ENCODE assay signal across 29 cellular contexts in the genomic region with DNA sequence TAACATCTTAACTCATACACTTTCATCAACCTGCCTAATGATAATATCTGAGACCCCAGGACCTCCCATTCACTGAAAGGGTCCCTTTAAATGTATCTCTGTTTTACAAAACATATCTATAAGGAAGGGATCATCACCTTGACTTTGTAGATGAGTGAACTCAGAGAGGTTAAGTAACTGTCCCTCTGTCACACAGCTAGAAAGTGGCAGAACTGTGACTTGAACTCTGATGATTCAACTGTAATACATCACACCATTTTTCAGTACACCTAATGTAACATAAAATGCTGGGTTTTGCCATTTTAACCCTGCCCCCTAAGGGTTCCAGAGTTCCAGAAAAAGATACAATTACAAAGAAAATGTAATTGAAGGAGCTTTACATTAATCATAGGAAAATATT.
"Had no signal": no experiment of that assay in that cellular context is flagged by ENCODE, and none has a peak within 500 bp of the region (broad histone marks: within the 10 kb centered on the region; RNA-seq: fewer than 3 reads in every experiment).

No MANE protein-coding gene starts in this region.

- H3K27ac Mint-ChIP-seq: progenitor cell of endocrine pancreas; stimulated activated effector memory CD8-positive, alpha-beta T cell treated with anti-CD3 and anti-CD28 coated beads, Interleukin-12 subunit alpha, Interleukin-12 subunit beta, amount 100 ng/mL, for 72 hours; type B pancreatic cell had no signal

- H3K4me3 Mint-ChIP-seq: naive thymus-derived CD8-positive, alpha-beta T cell; natural killer cell treated with Interleukin-12 subunit alpha and Interleukin-12 subunit beta and Interleukin-15 and Interleukin-18, amount 100 ng/mL, for 72 hours; nephron progenitor cell; neural crest cell; stimulated activated effector memory CD8-positive, alpha-beta T cell treated with anti-CD3 and anti-CD28 coated beads, Interleukin-12 subunit alpha, Interleukin-12 subunit beta, amount 100 ng/mL, for 72 hours; stimulated activated naive CD8-positive, alpha-beta T cell treated with anti-CD3 and anti-CD28 coated beads, Interleukin-15, amount 100 ng/mL, for 72 hours; type B pancreatic cell had no signal

- FAIRE-seq: pancreas, small intestine had no signal

- DNase-seq: naive thymus-derived CD8-positive, alpha-beta T cell; nephron progenitor cell; nucleus accumbens; pancreas; psoas muscle; right cardiac atrium; right lobe of liver; sigmoid colon; small intestine; stimulated activated CD4-positive, alpha-beta T cell treated with anti-CD3 and anti-CD28 coated beads, Interleukin-15, amount 100 ng/mL, for 24 hours; stimulated activated CD4-positive, alpha-beta T cell treated with anti-CD3 and anti-CD28 coated beads, Interleukin-2, amount 100 ng/mL, for 24 hours; stimulated activated CD4-positive, alpha-beta T cell treated with anti-CD3 and anti-CD28 coated beads, Interleukin-2, amount 100 ng/mL, for 48 hours; stimulated activated CD4-positive, alpha-beta T cell treated with anti-CD3 and anti-CD28 coated beads, Interleukin-4, amount 100 ng/mL, for 24 hours; stimulated activated naive CD4-positive, alpha-beta T cell; stimulated activated naive CD8-positive, alpha-beta T cell treated with anti-CD3 and anti-CD28 coated beads, Interleukin-15, amount 100 ng/mL, for 72 hours; stimulated activated naive CD8-positive, alpha-beta T cell treated with anti-CD3 and anti-CD28 coated beads, Interleukin-15, Interleukin-2, amounts not matched to agents 100 U/mL and 50 U/mL, for 24 hours; substantia nigra; testis; tibial artery; transverse colon; upper lobe of right lung; uterus had no signal

- H3K9me3 Mint-ChIP-seq: stimulated activated effector memory CD8-positive, alpha-beta T cell treated with anti-CD3 and anti-CD28 coated beads, Interleukin-12 subunit alpha, Interleukin-12 subunit beta, amount 100 ng/mL, for 72 hours had no signal

- H3K4me1 Mint-ChIP-seq: nephron progenitor cell had no signal

- H3K27me3 ChIP-seq: neutrophil, pancreas, right lobe of liver, sigmoid colon, suprapubic skin, testis, tibial artery, transverse colon, upper lobe of right lung, uterus had no signal

- H3K4me1 ChIP-seq: pancreas, psoas muscle, right lobe of liver, sigmoid colon, suprapubic skin, testis, transverse colon, upper lobe of right lung, uterus had no signal

- H3K27ac ChIP-seq: neutrophil, pancreas, psoas muscle, right lobe of liver, sigmoid colon, suprapubic skin, testis, tibial artery, transverse colon, upper lobe of right lung, uterus had no signal

- ATAC-seq: naive thymus-derived CD8-positive, alpha-beta T cell; natural killer cell treated with Interleukin-12 subunit alpha and Interleukin-12 subunit beta and Interleukin-15 and Interleukin-18, amount 100 ng/mL, for 72 hours; pancreas; psoas muscle; right cardiac atrium; right lobe of liver; stimulated activated effector memory CD8-positive, alpha-beta T cell treated with anti-CD3 and anti-CD28 coated beads, Interleukin-12 subunit alpha, Interleukin-12 subunit beta, amount 100 ng/mL, for 72 hours; stimulated activated naive CD8-positive, alpha-beta T cell treated with anti-CD3 and anti-CD28 coated beads, Interleukin-15, amount 100 ng/mL, for 72 hours; stimulated activated naive CD8-positive, alpha-beta T cell treated with anti-CD3 and anti-CD28 coated beads, Interleukin-15, Interleukin-2, amounts not matched to agents 100 U/mL and 50 U/mL, for 24 hours; upper lobe of right lung had no signal

- H3K9me3 ChIP-seq: neutrophil, pancreas, psoas muscle, right lobe of liver, sigmoid colon, suprapubic skin, testis, tibial artery, transverse colon, upper lobe of right lung, uterus had no signal

- H3K36me3 Mint-ChIP-seq: natural killer cell treated with Interleukin-12 subunit alpha and Interleukin-12 subunit beta and Interleukin-15 and Interleukin-18, amount 100 ng/mL, for 72 hours; stimulated activated effector memory CD8-positive, alpha-beta T cell treated with anti-CD3 and anti-CD28 coated beads, Interleukin-12 subunit alpha, Interleukin-12 subunit beta, amount 100 ng/mL, for 72 hours had no signal

- H3K4me3 ChIP-seq: pancreas, psoas muscle, right lobe of liver, sigmoid colon, suprapubic skin, testis, tibial artery, transverse colon, upper lobe of right lung, uterus had no signal

- H3K27me3 Mint-ChIP-seq: naive thymus-derived CD8-positive, alpha-beta T cell; natural killer cell treated with Interleukin-12 subunit alpha and Interleukin-12 subunit beta and Interleukin-15 and Interleukin-18, amount 100 ng/mL, for 72 hours; progenitor cell of endocrine pancreas; stimulated activated naive CD8-positive, alpha-beta T cell treated with anti-CD3 and anti-CD28 coated beads, Interleukin-15, amount 100 ng/mL, for 72 hours; type B pancreatic cell had no signal

- H3K36me3 ChIP-seq: neutrophil, pancreas, right lobe of liver, sigmoid colon, suprapubic skin, tibial artery, transverse colon, upper lobe of right lung, uterus had no signal
